1 cellular context compared by ENCODE assay signal in genomic region chr7:87370660-87371180, GRCh38.
TF ChIP-seq lines count a peak whose summit lies in the region.

No MANE protein-coding gene starts in this region.

TF ChIP-seq in K562, 482 proteins besides CTCF, POLR2A, EP300 and RAD21 (continued from another document):
- 0 out of 2 replicates have a peak, but pooled peaks have one; percentile 7 for TF ChIP-seq CBFA2T2 (conservative IDR thresholded peaks at IDR 0.05)
- TF ChIP-seq MAFK (IDR thresholded peaks at IDR 0.05; ENCODE audit: low read length), result peak; percentile 98
- TF ChIP-seq SP1 (CRISPR knock-in tag; IDR thresholded peaks at IDR 0.05), result no peak
- peak; percentile 81 for TF ChIP-seq CEBPB (tag; IDR thresholded peaks at IDR 0.05)
- TF ChIP-seq ZNF316 (IDR thresholded peaks at IDR 0.05), result peak; percentile 99
- TF ChIP-seq TEAD2 (tag; IDR thresholded peaks at IDR 0.05), result no peak
- TF ChIP-seq, protein P1, sequence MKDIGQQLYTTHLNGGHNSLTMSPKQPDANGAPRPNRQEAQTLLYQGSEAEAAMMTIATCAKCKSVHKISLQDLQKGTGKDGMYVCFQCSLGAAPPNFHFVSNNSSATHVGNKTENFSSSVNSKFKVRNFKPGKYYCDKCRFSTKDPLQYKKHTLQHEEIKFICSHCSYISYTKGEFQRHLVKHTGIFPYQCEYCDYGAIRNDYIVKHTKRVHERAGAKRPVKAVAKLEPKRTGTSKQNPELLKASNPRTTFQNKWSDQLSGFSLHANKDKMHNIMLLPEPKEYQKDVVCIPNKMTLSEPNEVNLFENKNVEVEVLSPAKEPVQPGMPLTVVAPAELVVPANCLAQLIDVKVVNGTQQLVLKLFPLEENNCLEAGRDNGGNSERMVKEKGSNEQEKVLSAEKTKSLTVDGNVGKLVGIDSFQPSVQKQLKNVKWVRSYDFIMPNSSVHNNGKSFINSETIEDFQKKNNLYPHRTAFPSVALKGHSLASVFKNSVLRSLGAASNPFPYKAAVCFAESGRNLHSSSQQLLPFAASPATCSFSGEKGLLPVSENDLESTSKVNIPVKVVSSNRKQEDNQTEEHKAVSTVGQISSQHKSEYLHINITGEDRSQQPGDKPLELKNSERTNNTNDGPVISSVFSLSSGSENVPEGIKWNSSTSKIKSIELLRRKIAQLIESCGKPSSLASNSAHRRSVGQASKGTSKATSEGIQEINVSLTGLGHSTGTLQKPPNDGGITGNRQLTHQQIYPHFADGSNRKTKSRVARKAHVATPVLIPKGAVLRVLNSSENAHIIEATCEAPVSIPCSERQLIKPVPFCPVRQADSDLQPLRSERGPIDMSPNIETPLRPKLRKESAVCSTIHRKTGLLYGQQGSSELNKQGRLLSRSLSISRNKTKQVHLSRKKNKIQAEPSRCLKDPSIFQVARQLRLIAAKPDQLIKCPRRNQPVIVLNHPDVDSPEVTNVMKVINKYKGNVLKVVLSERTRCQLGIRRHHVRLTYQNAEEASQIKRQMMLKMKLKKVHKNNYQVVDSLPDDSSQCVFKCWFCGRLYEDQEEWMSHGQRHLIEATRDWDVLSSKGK (CRISPR knock-in tag; IDR thresholded peaks at IDR 0.05), result no peak
- peak; percentile 98 for TF ChIP-seq C11orf30 (IDR thresholded peaks at IDR 0.05; ENCODE audit: low read depth)
- peak in 1 of 2 experiments; percentile 95; a peak in 2 of 4 replicates for TF ChIP-seq KDM1A (IDR thresholded peaks at IDR 0.05)
- TF ChIP-seq MCM3 (IDR thresholded peaks at IDR 0.05), result no peak
- TF ChIP-seq CC2D1A (IDR thresholded peaks at IDR 0.05), result no peak
- peak; percentile 98 for TF ChIP-seq NFE2 (IDR thresholded peaks at IDR 0.05; ENCODE audit: low read depth)
- peak in 1 of 2 experiments; percentile 40; a peak in 1 of 4 replicates for TF ChIP-seq TRIM24 (IDR thresholded peaks at IDR 0.05)
- TF ChIP-seq ZNF143 (CRISPR knock-in tag; IDR thresholded peaks at IDR 0.05), result no peak
- TF ChIP-seq ZFP1 (CRISPR knock-in tag; IDR thresholded peaks at IDR 0.05), result no peak
- no peak for TF ChIP-seq FOXO4 (CRISPR knock-in tag; IDR thresholded peaks at IDR 0.05)
- TF ChIP-seq DACH1 (IDR thresholded peaks at IDR 0.05; ENCODE audit: partially characterized antibody), result no peak
- 0 out of 4 replicates have a peak, but pooled peaks of 1 of the 2 experiments have one; percentile 42 for TF ChIP-seq FOXK2 (conservative IDR thresholded peaks at IDR 0.05 in 1 of 2, IDR thresholded peaks at IDR 0.05 in 1 of 2; ENCODE audit: low read depth in 2 of 2)
- TF ChIP-seq SMARCE1 (IDR thresholded peaks at IDR 0.05), result 0 out of 2 replicates have a peak, but pooled peaks have one; percentile 42
- peak; percentile 73 for TF ChIP-seq SMARCA4 (IDR thresholded peaks at IDR 0.05)
- peak; percentile 97 for TF ChIP-seq NFE2L1 (tag; IDR thresholded peaks at IDR 0.05; ENCODE audit: borderline replicate concordance, low read depth)
- TF ChIP-seq PHB2 (IDR thresholded peaks at IDR 0.05; ENCODE audit: low read depth), result no peak
- TF ChIP-seq NR2F6 (CRISPR knock-in tag; IDR thresholded peaks at IDR 0.05), result no peak
- TF ChIP-seq CREB1 (IDR thresholded peaks at IDR 0.05), result no peak
- TF ChIP-seq CREB1 (CRISPR knock-in tag; IDR thresholded peaks at IDR 0.05), result no peak
TF ChIP-seq in K562: peak in this region for 30.
